Comparison of ENCODE assay signal across 8 cellular contexts in the genomic region with DNA sequence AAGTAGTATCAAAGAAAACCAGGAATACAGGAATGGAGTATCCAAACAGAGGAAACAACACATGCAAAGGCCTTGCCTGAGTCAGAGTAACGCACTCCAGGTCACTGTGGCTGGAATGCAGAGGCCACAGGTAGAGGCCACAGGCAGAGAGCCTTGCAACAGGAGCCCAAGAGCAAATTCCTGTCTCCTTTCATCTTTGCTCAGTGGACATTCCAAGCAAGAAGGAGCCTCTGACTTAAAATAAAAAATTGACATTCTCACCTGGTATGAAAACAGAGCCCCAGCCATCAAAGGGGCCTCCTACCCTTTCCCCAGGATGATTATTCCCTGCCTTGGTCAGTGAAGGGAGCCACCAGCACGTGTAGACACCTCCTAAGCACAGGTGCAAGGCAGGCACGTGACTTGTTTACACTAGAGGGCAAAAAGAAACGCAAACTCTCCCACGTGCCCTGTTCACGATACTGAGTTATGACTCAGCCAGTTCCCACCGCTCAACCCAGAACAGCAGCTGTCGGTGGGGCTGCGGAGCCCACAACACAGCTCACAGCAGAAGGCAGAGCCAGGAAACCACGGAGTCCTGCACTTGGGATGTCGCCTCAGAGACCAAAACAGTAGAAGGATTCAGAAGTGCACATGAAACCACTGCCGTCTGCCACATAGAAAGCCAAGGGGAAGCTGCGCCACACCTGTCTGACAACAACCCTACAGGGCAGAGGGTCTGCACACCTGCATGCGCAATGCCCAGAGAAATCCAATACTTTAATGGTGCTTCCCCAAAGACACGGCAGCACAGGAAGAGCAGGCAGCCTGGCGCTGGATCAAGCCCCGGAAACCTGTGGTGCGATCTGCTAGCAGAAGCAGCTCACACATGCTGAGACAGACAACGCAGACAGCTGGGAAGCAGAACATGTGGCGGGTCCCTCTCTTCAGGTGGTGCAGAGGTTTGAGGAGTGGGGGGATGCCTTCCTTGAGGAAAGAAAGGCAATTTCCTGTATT. TPM values are rescaled to one million over a fixed set of nuclear protein-coding genes. Genes with fewer than 3 reads are reported as not detected.
DNase-seq lines count a peak whose midpoint lies in the region; ATAC-seq and TF ChIP-seq lines count a peak whose summit lies in the region.

No MANE protein-coding gene starts in this region.

- intact Hi-C loops in PC-9 (cut with micrococcal nuclease; ENCODE audit: unreplicated experiment) (loop anchor here (1.0 kb wide), 1 partner anchor 43 kb away; no protein-coding TSS in a partner anchor), sciatic nerve (cut with DNase I) (no loop called here)

- no peaks in the 10 kb centered on the region for H4K20me1 ChIP-seq in PC-9 (ENCODE audit: insufficient read depth)

- no peaks in the 10 kb centered on the region for H3K9me3 ChIP-seq in PC-9 (ENCODE audit: insufficient read depth, low read depth)

- no peaks in the 10 kb centered on the region for H3K9me2 ChIP-seq in PC-9 (ENCODE audit: insufficient read depth)

- H3K27me3 ChIP-seq in PC-9 (ENCODE audit: insufficient read depth, low read depth) = no peaks in the 10 kb centered on the region

- H3K36me3 ChIP-seq in PC-9 (ENCODE audit: low read depth) = peaks cover 33% of the 10 kb centered on the region

- H3K4me3 ChIP-seq in PC-9 = peak overlapping the region; percentile 42; the same call in 1 of the 2 replicates

- CTCF ChIA-PET in PC-9 (lab: Charles Lee) = no interaction called here

- H3K27ac ChIP-seq in PC-9 = peak overlapping the region; percentile 99

- TF ChIP-seq CTCF in GM20000 (IDR thresholded peaks at IDR 0.05; ENCODE audit: extremely low read depth, missing control alignments) (no peak), PC-9 (conservative IDR thresholded peaks at IDR 0.05) (no peak)

- TSS peak; percentile 73 for BruUV-seq in PC-9 (replicated peaks; lab: Mats Ljungman, UMichigan)

- DNase-seq in COLO668 (lab: John Stamatoyannopoulos, UW; ENCODE audit: unreplicated experiment) (peak; percentile 88), GM20000 (ENCODE audit: low spot score) (peak; percentile 64), HK-2 (ENCODE audit: unreplicated experiment) (peak; percentile 59), PC-9 (peak; percentile 85 to 98), germinal center (ENCODE audit: low spot score) (peak; percentile 14), sciatic nerve (ENCODE audit: low spot score) (no peak), globus pallidus (ENCODE audit: low spot score) (no peak)
- peak; percentile 26 for DNase-seq in activated effector memory CD4-positive, alpha-beta T cell treated with Interleukin-2 at 50 U/mL for 16 hours

- H3K4me2 ChIP-seq in PC-9 = peak overlapping the region; percentile 81

- peak; percentile 55 for ATAC-seq in sciatic nerve

- H3F3A ChIP-seq in PC-9 (ENCODE audit: insufficient read depth, low read depth) = peaks cover 71% of the 10 kb centered on the region

- no peak overlapping the region for H2AFZ ChIP-seq in PC-9

- peaks cover 53% of the 10 kb centered on the region for H3K79me2 ChIP-seq in PC-9 (ENCODE audit: low read depth)

- POLR2A ChIA-PET in PC-9 (lab: Charles Lee; ENCODE audit: unreplicated experiment) = interaction anchor here (1.0 kb wide), 1 partner anchor 10 kb away, joined by 6 read pairs; no protein-coding TSS in a partner anchor

- H3K4me1 ChIP-seq in PC-9 (replicated peaks; ENCODE audit: insufficient read depth) = peaks cover 79% of the 10 kb centered on the region

RNA-seq across cellular contexts. Expression of gene ITGB5, which starts 52.1 kb away (rescaled TPM):
- total RNA-seq in PC-9 (2021) (226 and 287 TPM in 2 replicates), sciatic nerve (138 TPM)

Comparison
In these comparisons a context has a peak if more than half of its experiments do, and no peak if none do; other contexts are left out.
1. DNase-seq: peak in COLO668 (single experiment), GM20000 (single experiment), HK-2 (single experiment), PC-9 (2 of 2), activated effector memory CD4-positive, alpha-beta T cell treated with Interleukin-2 at 50 U/mL for 16 hours (single experiment) and germinal center (single experiment); none in sciatic nerve (single experiment) and globus pallidus (single experiment).